Comparison of ENCODE assay signal across 9 cellular contexts in genomic region chr3:122100591-122101491, GRCh38. TPM values are rescaled to one million over a fixed set of nuclear protein-coding genes. Genes with fewer than 3 reads are reported as not detected.
DNase-seq lines count a peak whose midpoint lies in the region; ATAC-seq and TF ChIP-seq lines count a peak whose summit lies in the region.
"Had no signal": no experiment of that assay in that cellular context is flagged by ENCODE, and none has a peak within 500 bp of the region (broad histone marks: within the 10 kb centered on the region; RNA-seq: fewer than 3 reads in every experiment).

No MANE protein-coding gene starts in this region.

- ATAC-seq in GM19043 (IDR thresholded peaks at IDR 0.05; ENCODE audit: low read depth, unreplicated experiment) (peak; percentile 40), HG03520 (IDR thresholded peaks at IDR 0.05; ENCODE audit: unreplicated experiment) (peak; percentile 48)

- no peaks in the 10 kb centered on the region for H3K27me3 Mint-ChIP-seq in progenitor cell of endocrine pancreas

- H3K4me3 ChIP-seq in cardiac fibroblast (replicated peaks in 1 of 2; ENCODE audit: low read depth in 2 of 2, low read length in 2 of 2) (no peak overlapping the region), transverse colon (no peak overlapping the region)

- H3K27ac Mint-ChIP-seq in progenitor cell of endocrine pancreas, result no peak overlapping the region

- H3K9me3 Mint-ChIP-seq in progenitor cell of endocrine pancreas (ENCODE audit: low read depth), result no peaks in the 10 kb centered on the region

- DNase-seq in DMS 273 (lab: John Stamatoyannopoulos, UW; ENCODE audit: unreplicated experiment) (peak; percentile 80), cardiac fibroblast (ENCODE audit: low read depth in 2 of 2) (peak; percentile 7 to 18), progenitor cell of endocrine pancreas (ENCODE audit: low spot score, unreplicated experiment) (no peak), GM20000 (ENCODE audit: low spot score) (no peak), NCI-H187 treated with DMSO at 0.1 percent for 48 hours (lab: John Stamatoyannopoulos, UW) (no peak), transverse colon (no peak)

- no peaks in the 10 kb centered on the region for H3K27me3 ChIP-seq in transverse colon

- 53 to 83% methylated on average over 4 to 8 of the region's 8 CpGs for WGBS in transverse colon (ENCODE audit: low coverage in 1 of 2), 2 donors

- H3K36me3 ChIP-seq in transverse colon, result no peaks in the 10 kb centered on the region

- H3K27ac ChIP-seq in transverse colon, result no peak overlapping the region

- H3K36me3 Mint-ChIP-seq in progenitor cell of endocrine pancreas (ENCODE audit: insufficient read depth), result no peaks in the 10 kb centered on the region

- H3K9me3 ChIP-seq in transverse colon, result no peaks in the 10 kb centered on the region

- in situ Hi-C loops in transverse colon (cut with MboI; ENCODE audit: low pct_ligation_motif_present in 1 of 4, low pct_unique_long_range_greater_than_20kb in 1 of 4, low sequenced_read_pairs in 3 of 4), result loop anchor here in 3 of 4 donors (10.0 to 25.0 kb wide), 3 partner anchors 154 to 164 kb away; no protein-coding TSS in a partner anchor

- intact Hi-C loops in transverse colon (cut with DNase I; ENCODE audit: low total_unique reads), result no loop called here

- no peaks in the 10 kb centered on the region for H3K4me1 ChIP-seq in transverse colon

- no peak overlapping the region for H3K4me3 Mint-ChIP-seq in progenitor cell of endocrine pancreas (ENCODE audit: low read depth)

- no peak for TF ChIP-seq EP300 in transverse colon (IDR thresholded peaks at IDR 0.05; ENCODE audit: low read depth)

- no peak for TF ChIP-seq CTCF in cardiac fibroblast (IDR thresholded peaks at IDR 0.05; ENCODE audit: low read depth, low read length)
- no peak for TF ChIP-seq CTCF in progenitor cell of endocrine pancreas (IDR thresholded peaks at IDR 0.05; ENCODE audit: unreplicated experiment)
- no peak for TF ChIP-seq CTCF in GM20000 (IDR thresholded peaks at IDR 0.05; ENCODE audit: extremely low read depth, missing control alignments)
- TF ChIP-seq CTCF in transverse colon (IDR thresholded peaks at IDR 0.05), result no peak

- H3K4me1 Mint-ChIP-seq in progenitor cell of endocrine pancreas (ENCODE audit: low read depth), result no peaks in the 10 kb centered on the region

- TF ChIP-seq POLR2A in transverse colon (IDR thresholded peaks at IDR 0.05), result no peak

RNA-seq across cellular contexts. Expression of gene CD86, which starts 45.7 kb away (rescaled TPM):
- not detected in 2 replicates for total RNA-seq in progenitor cell of endocrine pancreas
- 1 to 10 TPM in 3 of 4 donors, not detected in 1; 1.4 to 4.6 (median 2.2) TPM for total RNA-seq in transverse colon
- total RNA-seq: lung microvascular endothelial cell had no signal

Comparison
In these comparisons a context has a peak if more than half of its experiments do, and no peak if none do; other contexts are left out.
1. DNase-seq: peak in DMS 273 (single experiment) and cardiac fibroblast (2 of 2); none in progenitor cell of endocrine pancreas (single experiment), GM20000 (single experiment), NCI-H187 treated with DMSO at 0.1 percent for 48 hours (single experiment) and transverse colon (single experiment).